27 cellular contexts compared by ENCODE assay signal in the genomic region with DNA sequence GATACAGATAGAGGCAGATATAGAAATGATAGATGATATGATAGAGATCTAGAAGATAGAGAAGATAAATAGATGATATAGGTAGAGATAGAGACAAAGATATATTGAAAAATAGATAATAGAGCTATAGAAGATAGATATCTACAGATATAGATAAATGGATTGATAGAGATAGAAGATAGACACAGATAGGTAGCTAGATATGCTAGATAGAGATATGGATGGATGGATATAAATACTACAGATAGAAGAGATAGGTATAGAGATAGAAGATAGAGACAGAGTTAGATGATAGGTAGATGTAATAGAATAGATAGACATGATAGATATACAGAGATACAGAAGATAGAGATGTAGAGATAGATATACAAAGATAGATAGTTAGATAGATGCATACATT. TPM values are rescaled to one million over a fixed set of nuclear protein-coding genes. Genes with fewer than 3 reads are reported as not detected.
"Had no signal": no experiment of that assay in that cellular context is flagged by ENCODE, and none has a peak within 500 bp of the region (broad histone marks: within the 10 kb centered on the region; RNA-seq: fewer than 3 reads in every experiment).

No MANE protein-coding gene starts in this region.

- H3K4me1 ChIP-seq: neural progenitor cell, parathyroid adenoma, psoas muscle, right lobe of liver, sigmoid colon, stomach, thyroid gland, tibial nerve, upper lobe of left lung, vagina had no signal

- H3K27me3 ChIP-seq: ovary, right lobe of liver, stomach, thyroid gland, tibial nerve, upper lobe of left lung, vagina had no signal

- H3K4me1 Mint-ChIP-seq: stimulated activated effector memory CD8-positive, alpha-beta T cell treated with anti-CD3 and anti-CD28 coated beads, Interleukin-12 subunit alpha, Interleukin-12 subunit beta, amount 100 ng/mL, for 72 hours; stimulated activated naive B cell treated with anti-CD40 and anti-IgM and Interleukin-4, amounts not matched to agents 10 μg/mL and 1 μg/mL and 100 μg/mL, for 72 hours had no signal

- H3K36me3 ChIP-seq: neural progenitor cell, ovary, right lobe of liver, sigmoid colon, stomach, thoracic aorta, thyroid gland, tibial nerve, upper lobe of left lung, vagina had no signal

- H2AFZ ChIP-seq: neural progenitor cell, parathyroid adenoma had no signal

- H3K27ac Mint-ChIP-seq: natural killer cell treated with Interleukin-12 subunit alpha and Interleukin-12 subunit beta and Interleukin-15 and Interleukin-18, amount 100 ng/mL, for 72 hours; neural progenitor cell; progenitor cell of endocrine pancreas; stimulated activated effector memory CD8-positive, alpha-beta T cell treated with anti-CD3 and anti-CD28 coated beads, Interleukin-12 subunit alpha, Interleukin-12 subunit beta, amount 100 ng/mL, for 72 hours; stimulated activated naive B cell treated with anti-CD40 and anti-IgM and Interleukin-4, amounts not matched to agents 10 μg/mL and 1 μg/mL and 100 μg/mL, for 72 hours; stimulated activated naive CD8-positive, alpha-beta T cell treated with anti-CD3 and anti-CD28 coated beads, Interleukin-15, Interleukin-2, amounts not matched to agents 100 ng/mL and 50 ng/mL, for 24 hours had no signal

- ATAC-seq: natural killer cell treated with Interleukin-12 subunit alpha and Interleukin-12 subunit beta and Interleukin-15 and Interleukin-18, amount 100 ng/mL, for 72 hours; right cardiac atrium; right lobe of liver; stimulated activated effector memory CD8-positive, alpha-beta T cell treated with anti-CD3 and anti-CD28 coated beads, Interleukin-12 subunit alpha, Interleukin-12 subunit beta, amount 100 ng/mL, for 72 hours; stimulated activated naive B cell treated with anti-CD40 and anti-IgM and Interleukin-4, amounts not matched to agents 10 μg/mL and 1 μg/mL and 100 μg/mL, for 72 hours had no signal

- H3K4me3 Mint-ChIP-seq: natural killer cell treated with Interleukin-12 subunit alpha and Interleukin-12 subunit beta and Interleukin-15 and Interleukin-18, amount 100 ng/mL, for 72 hours; neural progenitor cell; stimulated activated effector memory CD8-positive, alpha-beta T cell treated with anti-CD3 and anti-CD28 coated beads, Interleukin-12 subunit alpha, Interleukin-12 subunit beta, amount 100 ng/mL, for 72 hours; stimulated activated naive B cell treated with anti-CD40 and anti-IgM and Interleukin-4, amounts not matched to agents 10 μg/mL and 1 μg/mL and 100 μg/mL, for 72 hours; stimulated activated naive CD8-positive, alpha-beta T cell treated with anti-CD3 and anti-CD28 coated beads, Interleukin-15, Interleukin-2, amounts not matched to agents 100 ng/mL and 50 ng/mL, for 24 hours had no signal

- H3K4me2 ChIP-seq: neural progenitor cell had no signal

- H3K9me3 Mint-ChIP-seq: natural killer cell treated with Interleukin-12 subunit alpha and Interleukin-12 subunit beta and Interleukin-15 and Interleukin-18, amount 100 ng/mL, for 72 hours; neural progenitor cell; stimulated activated effector memory CD8-positive, alpha-beta T cell treated with anti-CD3 and anti-CD28 coated beads, Interleukin-12 subunit alpha, Interleukin-12 subunit beta, amount 100 ng/mL, for 72 hours; stimulated activated naive B cell treated with anti-CD40 and anti-IgM and Interleukin-4, amounts not matched to agents 10 μg/mL and 1 μg/mL and 100 μg/mL, for 72 hours; stimulated activated naive CD8-positive, alpha-beta T cell treated with anti-CD3 and anti-CD28 coated beads, Interleukin-15, Interleukin-2, amounts not matched to agents 100 ng/mL and 50 ng/mL, for 24 hours had no signal

- H3K36me3 Mint-ChIP-seq: natural killer cell treated with Interleukin-12 subunit alpha and Interleukin-12 subunit beta and Interleukin-15 and Interleukin-18, amount 100 ng/mL, for 72 hours; neural progenitor cell; stimulated activated effector memory CD8-positive, alpha-beta T cell treated with anti-CD3 and anti-CD28 coated beads, Interleukin-12 subunit alpha, Interleukin-12 subunit beta, amount 100 ng/mL, for 72 hours had no signal

- H3K79me2 ChIP-seq: parathyroid adenoma had no signal

- H3K4me3 ChIP-seq: neural progenitor cell, ovary, psoas muscle, right lobe of liver, sigmoid colon, stomach, thoracic aorta, thyroid gland, tibial nerve, upper lobe of left lung, vagina had no signal

- H3K9ac ChIP-seq: neural progenitor cell, parathyroid adenoma had no signal

- H3K9me3 ChIP-seq: ovary, psoas muscle, right lobe of liver, sigmoid colon, stomach, thoracic aorta, thyroid gland, tibial nerve, upper lobe of left lung, vagina had no signal

- DNase-seq: occipital lobe; ovary; right cardiac atrium; right lobe of liver; sigmoid colon; small intestine; stimulated activated CD4-positive, alpha-beta T cell treated with anti-CD3 and anti-CD28 coated beads, Interleukin-15, amount 100 ng/mL, for 24 hours; stimulated activated CD4-positive, alpha-beta T cell treated with anti-CD3 and anti-CD28 coated beads, Interleukin-2, amount 100 ng/mL, for 24 hours; stimulated activated CD4-positive, alpha-beta T cell treated with anti-CD3 and anti-CD28 coated beads, Interleukin-2, amount 100 ng/mL, for 48 hours; stimulated activated CD4-positive, alpha-beta T cell treated with anti-CD3 and anti-CD28 coated beads, Interleukin-4, amount 100 ng/mL, for 24 hours; stimulated activated naive B cell treated with anti-CD40 and anti-IgM and Interleukin-4, amounts not matched to agents 10 μg/mL and 1 μg/mL and 100 μg/mL, for 72 hours; stimulated activated naive CD4-positive, alpha-beta T cell treated with Interleukin-2 at 50 U/mL for 16 hours; stomach; thyroid gland; upper lobe of left lung had no signal

- H3K27ac ChIP-seq: neural progenitor cell, ovary, parathyroid adenoma, psoas muscle, right lobe of liver, sigmoid colon, stomach, thoracic aorta, thyroid gland, tibial nerve, upper lobe of left lung, vagina had no signal

- FAIRE-seq: small intestine, urothelium cell line had no signal

RNA-seq across cellular contexts. Expression of gene TRIM17, which starts 31.4 kb away (rescaled TPM):
- total RNA-seq: psoas muscle, right lobe of liver, subcutaneous adipose tissue had no signal
